ENCODE assay signal across 8 cellular contexts in genomic region chr7:101244385-101245146, GRCh38. TPM values are rescaled to one million over a fixed set of nuclear protein-coding genes. Genes with fewer than 3 reads are reported as not detected.
A peak's percentile ranks its signal among the peaks of the same experiment; 100 is the strongest.
DNase-seq lines count a peak whose midpoint lies in the region; ATAC-seq, FAIRE-seq and TF ChIP-seq lines count a peak whose summit lies in the region.

FIS1 (minus strand) TSS chr7:101245081; CDS start chr7:101245004, 77 bp downstream.

- H3K27ac ChIP-seq in C4-2B (peak within 1 kb of the TSS; percentile 79), HepG2 (ENCODE audit: extremely low read length, insufficient read depth, low read length) (peak within 1 kb of the TSS; percentile 76)

- peak within 1 kb of the TSS; percentile 90 for H3K4me2 ChIP-seq in HepG2 (ENCODE audit: low read depth, low read length)

- TF ChIP-seq EP300 in HepG2 (IDR thresholded peaks at IDR 0.05; ENCODE audit: low read depth in 2 of 2, low read length in 2 of 2), result no peak
- TF ChIP-seq EP300 in HepG2 (CRISPR knock-in tag; IDR thresholded peaks at IDR 0.05; ENCODE audit: borderline replicate concordance), result no peak; the same call in 1 of the 2 replicates

- TF ChIP-seq CTCF in C4-2B (conservative IDR thresholded peaks at IDR 0.05) (peak; percentile 76; the same call in 1 of the 2 replicates), HepG2 (CRISPR knock-in tag; IDR thresholded peaks at IDR 0.05) (peak; percentile 96)

- H3K36me3 ChIP-seq in HepG2 (replicated peaks in 1 of 2; ENCODE audit: control insufficient read depth in 1 of 2, insufficient read depth in 2 of 2, low read length in 2 of 2), result peaks cover 10 to 22% of the 10 kb centered on the region in 2 experiments; a peak in 4 of 5 replicates

- H2AFZ ChIP-seq in HepG2 (ENCODE audit: low read length), result no peak within 1 kb of the TSS

- BruUV-seq in HepG2 (replicated peaks; lab: Mats Ljungman, UMichigan), result no TSS peak

- ATAC-seq in GM19328 (IDR thresholded peaks at IDR 0.05; ENCODE audit: unreplicated experiment) (peak; percentile 87), HG03520 (IDR thresholded peaks at IDR 0.05; ENCODE audit: unreplicated experiment) (peak; percentile 84), HepG2 (peak; percentile 96)

- DNase-seq in NCI-H69 (lab: John Stamatoyannopoulos, UW), result peak; percentile 94
- DNase-seq in activated CD4-positive, alpha-beta T cell treated with anti-CD3 and anti-CD28 coated beads, Interleukin-2, amount 50 U/mL, for 1 hour, result peak; percentile 90
- DNase-seq in dedifferentiated amniotic fluid mesenchymal stem cell (ENCODE audit: extremely low spot score), result peak; percentile 85
- peak; percentile 81 for DNase-seq in HepG2 (ENCODE audit: low spot score)
- peak; percentile 94 for DNase-seq in stimulated activated CD4-positive, alpha-beta T cell treated with anti-CD3 and anti-CD28 coated beads, Interleukin-4, amount 100 ng/mL, for 1 hour

- peak; percentile 93 for TF ChIP-seq RAD21 in HepG2 (CRISPR knock-in tag; IDR thresholded peaks at IDR 0.05)

- FAIRE-seq in HepG2 (lab: Jason Lieb, UNC), result peak; percentile 83

- peaks cover 32% of the 10 kb centered on the region for H3K4me1 ChIP-seq in HepG2 (ENCODE audit: insufficient read depth, low read length)

- H3K9me3 ChIP-seq in HepG2 (ENCODE audit: low read length), result no peaks in the 10 kb centered on the region

- POLR2A ChIA-PET in HepG2 (lab: Yijun Ruan, JAX), result interaction anchor here (1.0 to 3.7 kb wide), 12 partner anchors 9 to 369 kb away, joined by 3 to 71 read pairs (median 6); partner anchors contain the start of genes MOGAT3, PLOD3, SRRT and UFSP1

- CTCF ChIA-PET in HepG2 (lab: Yijun Ruan, JAX; ENCODE audit: low intra/inter-chr PET ratio, low total read pairs), result interaction anchor here (0.8 to 2.3 kb wide), 4 partner anchors 10 to 100 kb away, joined by 3 to 11 read pairs (median 4); partner anchors contain the start of gene PLOD3

- in situ Hi-C loops in HepG2 (cut with HindIII; ENCODE audit: extremely low pct_ligation_motif_present, low pct_unique_long_range_greater_than_20kb), result no loop called here

- H3K79me2 ChIP-seq in HepG2 (ENCODE audit: insufficient read depth, low read length), result peaks cover 25% of the 10 kb centered on the region

- peak within 1 kb of the TSS; percentile 83 for H3K9ac ChIP-seq in HepG2 (ENCODE audit: insufficient read depth, low read depth, low read length)

- 0% methylated on average over 6 of the region's 45 CpGs for WGBS in HepG2 (ENCODE audit: low lambda C conversion rate)

- H4K20me1 ChIP-seq in HepG2 (ENCODE audit: insufficient read depth, low read length), result no peaks in the 10 kb centered on the region

- TF ChIP-seq POLR2A in HepG2 (IDR thresholded peaks at IDR 0.05; ENCODE audit: insufficient read depth in 1 of 2, low read depth in 2 of 2, low read length in 2 of 2), result peak; percentile 55 to 81; a peak in 3 of 4 replicates

- no peaks in the 10 kb centered on the region for H3K27me3 ChIP-seq in HepG2 (ENCODE audit: control insufficient read depth in 1 of 2, insufficient read depth in 2 of 2, low read length in 2 of 2)

- H3K4me3 ChIP-seq in HepG2 (replicated peaks in 1 of 3; ENCODE audit: insufficient read depth in 1 of 3, low read depth in 2 of 3, low read length in 3 of 3), result peak within 1 kb of the TSS; percentile 79 to 90 (median 82)

- intact Hi-C loops in HepG2 (cut with micrococcal nuclease; ENCODE audit: unreplicated experiment), result loop anchor here (1.0 to 2.0 kb wide), 2 partner anchors 26 to 102 kb away; partner anchors contain the start of gene ZNHIT1

TF ChIP-seq in HepG2, 621 proteins besides CTCF, POLR2A, EP300 and RAD21 (continues in another document):
- TF ChIP-seq IKZF5 (CRISPR knock-in tag; IDR thresholded peaks at IDR 0.05) (peak; percentile 45), PHF8 (CRISPR knock-in tag; IDR thresholded peaks at IDR 0.05) (peak; percentile 94), PRDM15 (CRISPR knock-in tag; IDR thresholded peaks at IDR 0.05) (0 out of 2 replicates have a peak, but pooled peaks have one; percentile 7), ZNF576 (CRISPR knock-in tag; IDR thresholded peaks at IDR 0.05) (0 out of 2 replicates have a peak, but pooled peaks have one; percentile 22), FOXP4 (CRISPR knock-in tag; IDR thresholded peaks at IDR 0.05) (peak; percentile 16; the same call in 1 of the 2 replicates), REL (CRISPR knock-in tag; conservative IDR thresholded peaks at IDR 0.05) (0 out of 2 replicates have a peak, but pooled peaks have one; percentile 65)

RNA-seq across cellular contexts. Expression of gene FIS1, which starts in this region (rescaled TPM):
- 97.5 and 122 TPM in 2 replicates for total RNA-seq in HepG2 (2016; rRNA removed; fragmentation: Illumina TruSeq; extraction: Trizol)
- total RNA-seq in HepG2 (2016; cell fraction: cytosol; rRNA removed; fragmentation: Illumina TruSeq; extraction: Trizol; ENCODE audit: low read depth), result 100 and 125 TPM in 2 replicates
- 102 and 131 TPM in 2 replicates for total RNA-seq in HepG2 (2016; cell fraction: insoluble cytoplasmic fraction; rRNA removed; fragmentation: Illumina TruSeq; extraction: Trizol)
- 121 and 149 TPM in 2 replicates for total RNA-seq in HepG2 (2016; cell fraction: membrane; rRNA removed; fragmentation: Illumina TruSeq; extraction: Trizol)
- 45.4 and 52.1 TPM in 2 replicates for total RNA-seq in HepG2 (2016; cell fraction: nucleus; rRNA removed; fragmentation: Illumina TruSeq; extraction: Trizol)
- 97.5 and 101 TPM in 2 replicates for polyA plus RNA-seq in HepG2 (2011; rRNA removed)
- polyA plus RNA-seq in HepG2 (2011; cell fraction: cytosol; rRNA removed), result 160 and 210 TPM in 2 replicates
- 129 and 133 TPM in 2 replicates for polyA plus RNA-seq in HepG2 (2011; cell fraction: nucleus; rRNA removed)
- polyA plus RNA-seq in HepG2 (2012), result 51.7 and 63.6 TPM in 2 replicates
- 123 and 156 TPM in 2 replicates for polyA plus RNA-seq in HepG2 (2016; cell fraction: cytosol; fragmentation: Illumina TruSeq; extraction: Trizol; ENCODE audit: low read depth)
- polyA plus RNA-seq in HepG2 (2016; cell fraction: insoluble cytoplasmic fraction; fragmentation: Illumina TruSeq; extraction: Trizol; ENCODE audit: low read depth), result 123 and 128 TPM in 2 replicates
- polyA plus RNA-seq in HepG2 (2016; cell fraction: membrane; fragmentation: Illumina TruSeq; extraction: Trizol; ENCODE audit: low read depth), result 120 and 131 TPM in 2 replicates
- 87.9 and 91.1 TPM in 2 replicates for polyA plus RNA-seq in HepG2 (2016; cell fraction: nucleus; fragmentation: Illumina TruSeq; extraction: Trizol; ENCODE audit: insufficient read depth, low read depth)
- polyA minus RNA-seq in HepG2 (2011; rRNA and poly(A)+ RNA removed; ENCODE audit: low replicate concordance), result 39.1 and 61.0 TPM in 2 replicates
- polyA minus RNA-seq in HepG2 (2011; cell fraction: cytosol; rRNA and poly(A)+ RNA removed), result 19.9 and 20.4 TPM in 2 replicates
- 35.4 and 38.3 TPM in 2 replicates for polyA minus RNA-seq in HepG2 (2011; cell fraction: nucleus; rRNA and poly(A)+ RNA removed)

Comparison
In these comparisons a context has a peak if more than half of its experiments do, and no peak if none do; other contexts are left out.
1. Peak in every context shown above with its lines: DNase-seq, ATAC-seq, H3K4me3 ChIP-seq and H3K27ac ChIP-seq.